In the genomic region with DNA sequence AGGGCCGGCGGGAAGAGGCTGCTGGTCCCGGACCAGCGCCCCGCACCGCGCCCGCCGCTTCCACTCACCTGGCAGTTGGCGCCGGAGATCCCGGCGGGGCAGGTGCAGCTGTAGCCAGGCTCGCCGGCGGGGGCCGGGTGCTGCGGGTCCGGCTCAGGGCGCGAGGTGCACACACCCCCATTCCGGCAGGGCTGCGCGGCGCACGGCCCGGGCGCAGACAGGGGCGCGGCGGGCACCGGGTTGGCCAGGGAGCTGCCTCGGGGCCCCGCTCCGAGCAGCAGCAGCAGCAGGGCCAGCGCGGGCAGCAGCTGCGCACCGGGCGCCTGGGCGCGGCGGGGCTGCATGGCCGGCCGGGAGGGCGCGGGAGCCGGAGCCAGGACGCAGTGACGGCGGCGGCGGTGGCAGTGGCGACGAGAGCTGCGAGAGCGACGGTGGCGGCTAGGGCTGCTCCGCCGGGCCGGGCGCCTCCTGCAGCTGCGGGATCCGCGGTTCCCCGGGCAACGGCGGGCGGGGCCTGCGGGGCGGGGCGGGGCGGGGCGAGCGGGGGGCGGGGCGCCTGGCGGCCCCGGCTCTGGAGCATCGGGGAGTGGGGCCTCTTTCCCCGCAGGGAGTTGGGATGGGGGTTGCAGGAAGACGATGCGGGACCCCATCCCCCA, we compare ENCODE assay signal across 9 cellular contexts. TPM values are rescaled to one million over a fixed set of nuclear protein-coding genes. Genes with fewer than 3 reads are reported as not detected.
A peak's percentile ranks its signal among the peaks of the same experiment; 100 is the strongest.
DNase-seq lines count a peak whose midpoint lies in the region; ATAC-seq, FAIRE-seq and TF ChIP-seq lines count a peak whose summit lies in the region.
"Had no signal": no experiment of that assay in that cellular context is flagged by ENCODE, and none has a peak within 500 bp of the region (broad histone marks: within the 10 kb centered on the region; RNA-seq: fewer than 3 reads in every experiment).

TSS of gene DNER (minus strand) at position 476 of the 656 bp plus-strand sequence. CDS start at position 344, 132 bp downstream.

- peak within 1 kb of the TSS; percentile 68 for H3K4me2 ChIP-seq in Karpas-422 (ENCODE audit: low read depth, low read length, poor library complexity, severe bottlenecking)

- DNase-seq in ELF-1 (ENCODE audit: low read depth, low spot score) (peak; percentile 30), Karpas-422 (peak; percentile 79), left lobe of liver (ENCODE audit: low spot score) (peak; percentile 52), RCC 7860 (ENCODE audit: low spot score) (no peak)
- DNase-seq in central memory CD8-positive, alpha-beta T cell (ENCODE audit: low spot score in 2 of 2): no peak
- peak; percentile 62 for DNase-seq in stimulated activated CD8-positive, alpha-beta memory T cell treated with anti-CD3 and anti-CD28 coated beads, Interleukin-4, amount 100 ng/mL, for 48 hours

- H3K9me2 ChIP-seq in Karpas-422 (replicated peaks; ENCODE audit: insufficient read depth, low read length): no peaks in the 10 kb centered on the region

- H3K27ac ChIP-seq in Karpas-422 (ENCODE audit: low read length) (no peak within 1 kb of the TSS), VCaP (peak within 1 kb of the TSS; percentile 9; the same call in 1 of the 2 replicates)

- H3K9me3 ChIP-seq in Karpas-422 (ENCODE audit: low read length): no peaks in the 10 kb centered on the region

- H3K27me3 Mint-ChIP-seq in central memory CD8-positive, alpha-beta T cell: peaks cover 85% of the 10 kb centered on the region

- peak within 1 kb of the TSS; percentile 66 for H3K4me3 ChIP-seq in Karpas-422 (ENCODE audit: low read length)

- no peaks in the 10 kb centered on the region for H3K36me3 ChIP-seq in Karpas-422 (ENCODE audit: insufficient read depth, low read length)

- no peaks in the 10 kb centered on the region for H3K9me3 Mint-ChIP-seq in central memory CD8-positive, alpha-beta T cell

- H2AFZ ChIP-seq in Karpas-422 (ENCODE audit: low read length): peak within 1 kb of the TSS; percentile 17; the same call in 1 of the 2 replicates

- FAIRE-seq in RCC 7860 (lab: Jason Lieb, UNC): no peak
- FAIRE-seq: TTC549 had no signal

- 0 out of 2 replicates have a peak, but pooled peaks cover 2% of the 10 kb centered on the region for H3K27me3 ChIP-seq in Karpas-422 (ENCODE audit: low read length)

- peak within 1 kb of the TSS; percentile 32; the same call in 1 of the 2 replicates for H3K9ac ChIP-seq in Karpas-422 (ENCODE audit: low read length)

- H4K20me1 ChIP-seq in Karpas-422 (ENCODE audit: insufficient read depth, low read depth, low read length): no peaks in the 10 kb centered on the region

- H3K27ac Mint-ChIP-seq in central memory CD8-positive, alpha-beta T cell (ENCODE audit: low read depth): no peak within 1 kb of the TSS

- H3K4me1 ChIP-seq in Karpas-422 (ENCODE audit: low read length): peaks cover 16% of the 10 kb centered on the region

- peak within 1 kb of the TSS; percentile 48 for H3K4me3 Mint-ChIP-seq in central memory CD8-positive, alpha-beta T cell

- ATAC-seq in GM21786 (IDR thresholded peaks at IDR 0.05; ENCODE audit: unreplicated experiment) (peak; percentile 67), left lobe of liver (peak; percentile 86)
- ATAC-seq in central memory CD8-positive, alpha-beta T cell (replicated peaks; ENCODE audit: extremely low read depth, poor library complexity, severe bottlenecking): peak; percentile 61

- H3K4me1 Mint-ChIP-seq in central memory CD8-positive, alpha-beta T cell: peaks cover 8% of the 10 kb centered on the region

- H3K79me2 ChIP-seq in Karpas-422 (ENCODE audit: low read length): no peaks in the 10 kb centered on the region

- no peaks in the 10 kb centered on the region for H3K36me3 Mint-ChIP-seq in central memory CD8-positive, alpha-beta T cell (ENCODE audit: insufficient read depth)

- TF ChIP-seq CTCF in VCaP (conservative IDR thresholded peaks at IDR 0.05): no peak

RNA-seq across cellular contexts. Expression of gene DNER, which starts in this region (rescaled TPM):
- total RNA-seq in Karpas-422 (2014; rRNA removed; shearing (Covaris generic); ENCODE audit: low replicate concordance): not detected in 2 replicates
- 0.10 TPM for total RNA-seq in left lobe of liver

Comparison
In these comparisons a context has a peak if more than half of its experiments do, and no peak if none do; other contexts are left out.
1. Peak in DNase-seq, H3K4me3 ChIP-seq, H3K9ac ChIP-seq and H3K4me2 ChIP-seq in Karpas-422; RNA of the gene not detected or under 1 TPM.
2. Peak in DNase-seq and ATAC-seq in left lobe of liver; RNA of the gene not detected or under 1 TPM.
3. DNase-seq: peak in ELF-1 (single experiment) and stimulated activated CD8-positive, alpha-beta memory T cell treated with anti-CD3 and anti-CD28 coated beads, Interleukin-4, amount 100 ng/mL, for 48 hours (single experiment); none in central memory CD8-positive, alpha-beta T cell (0 of 2) and RCC 7860 (single experiment).
4. Peak in every context shown above with its lines, with median percentiles within 50 percentile points of each other: ATAC-seq.